In genomic region chr21:30194701-30195299, GRCh38 we compare ENCODE assay signal across 8 cellular contexts. TPM values are rescaled to one million over a fixed set of nuclear protein-coding genes. Genes with fewer than 3 reads are reported as not detected.
DNase-seq lines count a peak whose midpoint lies in the region; ATAC-seq, FAIRE-seq and TF ChIP-seq lines count a peak whose summit lies in the region.

No MANE protein-coding gene starts in this region.

- H3K27me3 Mint-ChIP-seq in activated naive CD8-positive, alpha-beta T cell treated with anti-CD3 and anti-CD28 coated beads for 36 hours = peaks cover 3% of the 10 kb centered on the region

- FAIRE-seq in K562 (lab: Jason Lieb, UNC) = peak; percentile 63

- ATAC-seq in K562 (peak; percentile 83), aorta (ENCODE audit: low FRiP score) (no peak)

- no peaks in the 10 kb centered on the region for H3K9me3 ChIP-seq in GM23248 (ENCODE audit: low read depth)
- no peaks in the 10 kb centered on the region for H3K9me3 ChIP-seq in K562 (replicated peaks; ENCODE audit: control insufficient read depth, insufficient read depth, low read depth, low read length)
- no peaks in the 10 kb centered on the region for H3K9me3 ChIP-seq in aorta (ENCODE audit: control insufficient read depth, low read length)

- no peak for TF ChIP-seq POLR2A in K562 (conservative IDR thresholded peaks at IDR 0.05)

- CTCF ChIA-PET in K562 (lab: Yijun Ruan, JAX; ENCODE audit: low intra/inter-chr PET ratio) = interaction anchor here (0.6 to 1.2 kb wide), 2 partner anchors 251 to 1107 kb away, joined by 4 read pairs; no protein-coding TSS in a partner anchor

- peak; percentile 82 to 90 for TF ChIP-seq RAD21 in K562 (CRISPR knock-in tag; conservative IDR thresholded peaks at IDR 0.05 in 1 of 2, IDR thresholded peaks at IDR 0.05 in 1 of 2)

- H4K20me1 ChIP-seq in GM23248 (ENCODE audit: insufficient read depth) (no peaks in the 10 kb centered on the region), K562 (replicated peaks; ENCODE audit: control insufficient read depth, insufficient read depth, low read length) (no peaks in the 10 kb centered on the region)

- BruUV-seq in K562 (replicated peaks; lab: Mats Ljungman, UMichigan) = no TSS peak

- POLR2A ChIA-PET in K562 (lab: Yijun Ruan, JAX) = no interaction called here

- no peak for DNase-seq in AG09319 (ENCODE audit: extremely low read depth, low read depth)
- DNase-seq in GM23248 = peak; percentile 50
- peak; percentile 5 for DNase-seq in NCI-H2171 treated with DMSO at 0.1 percent for 48 hours (lab: John Stamatoyannopoulos, UW)
- peak; percentile 37 to 53 (median 38) for DNase-seq in K562 (ENCODE audit: extremely low read depth in 1 of 4, low spot score in 3 of 4)
- DNase-seq in midbrain (lab: John Stamatoyannopoulos, UW) = peak; percentile 35
- no peak for DNase-seq in aorta
- no peak for DNase-seq in GM03348 (ENCODE audit: low spot score)
- DNase-seq in activated naive CD8-positive, alpha-beta T cell treated with anti-CD3 and anti-CD28 coated beads for 36 hours = no peak

- TF ChIP-seq EP300 in K562 (IDR thresholded peaks at IDR 0.05; ENCODE audit: low read length) = no peak

- 27 to 30% methylated on average over 2 of the region's 2 CpGs for whole genome bisulfite sequencing in GM23248 (ENCODE audit: low coverage in 1 of 2, low lambda C conversion rate in 2 of 2, missing lambda C conversion rate in 2 of 2), 2 experiments
- 0% methylated on average over 2 of the region's 2 CpGs for WGBS in K562 (ENCODE audit: insufficient coverage, low coverage, missing lambda C conversion rate)
- 62 to 83% methylated on average over 2 of the region's 2 CpGs for WGBS in aorta, 2 donors

- H3K79me2 ChIP-seq in GM23248 (ENCODE audit: insufficient read depth) (no peaks in the 10 kb centered on the region), K562 (ENCODE audit: control insufficient read depth, insufficient read depth, low read length) (no peaks in the 10 kb centered on the region)

- no peaks in the 10 kb centered on the region for H3K9me1 ChIP-seq in K562 (ENCODE audit: control insufficient read depth, insufficient read depth, low read length)

- H3K27me3 ChIP-seq in GM23248 (replicated peaks; ENCODE audit: insufficient read depth) = peaks cover 4% of the 10 kb centered on the region; the same call in 1 of the 2 replicates
- H3K27me3 ChIP-seq in K562 (ENCODE audit: control insufficient read depth in 2 of 2, insufficient read depth in 2 of 2, low read length in 2 of 2) = no peaks in the 10 kb centered on the region
- no peaks in the 10 kb centered on the region for H3K27me3 ChIP-seq in aorta (ENCODE audit: control insufficient read depth in 1 of 2, insufficient read depth in 2 of 2, low read length in 1 of 2)

- H2AFZ ChIP-seq in GM23248 = no peak overlapping the region
- no peak overlapping the region for H2AFZ ChIP-seq in K562 (ENCODE audit: low read depth, low read length)

- intact Hi-C loops in K562 (cut with micrococcal nuclease) = loop anchor here (1.0 to 10.0 kb wide), 3 partner anchors 150 to 1100 kb away; no protein-coding TSS in a partner anchor
- intact Hi-C loops in aorta (cut with DNase I) = no loop called here

- in situ Hi-C loops in GM23248 (cut with MboI) (no loop called here), K562 (cut with MboI) (no loop called here)

- no peak overlapping the region for H3K27ac Mint-ChIP-seq in activated naive CD8-positive, alpha-beta T cell treated with anti-CD3 and anti-CD28 coated beads for 36 hours

- H3K4me1 Mint-ChIP-seq in activated naive CD8-positive, alpha-beta T cell treated with anti-CD3 and anti-CD28 coated beads for 36 hours = no peaks in the 10 kb centered on the region

- H3K4me2 ChIP-seq in GM23248 (ENCODE audit: unreplicated experiment) (no peak overlapping the region), K562 (ENCODE audit: insufficient read depth, low read length) (no peak overlapping the region)

- no peaks in the 10 kb centered on the region for H3K9me2 ChIP-seq in GM23248 (ENCODE audit: insufficient read depth)

- H3K4me3 ChIP-seq in GM23248 = no peak overlapping the region
- no peak overlapping the region for H3K4me3 ChIP-seq in K562
- no peak overlapping the region for H3K4me3 ChIP-seq in aorta (ENCODE audit: low read length in 2 of 2)

- H3K36me3 ChIP-seq in GM23248 (ENCODE audit: low read depth) (no peaks in the 10 kb centered on the region), K562 (ENCODE audit: control insufficient read depth, insufficient read depth, low read length) (no peaks in the 10 kb centered on the region), aorta (ENCODE audit: control insufficient read depth in 1 of 2, insufficient read depth in 2 of 2, low read length in 1 of 2) (no peaks in the 10 kb centered on the region)

- no peaks in the 10 kb centered on the region for H3K4me1 ChIP-seq in GM23248 (ENCODE audit: insufficient read depth)
- no peaks in the 10 kb centered on the region for H3K4me1 ChIP-seq in K562 (replicated peaks in 1 of 2; ENCODE audit: control insufficient read depth in 2 of 2, insufficient read depth in 2 of 2, low read length in 2 of 2)
- no peaks in the 10 kb centered on the region for H3K4me1 ChIP-seq in aorta (ENCODE audit: control insufficient read depth in 1 of 2, insufficient read depth in 2 of 2, low read length in 2 of 2)

- no peak overlapping the region for H3K9ac ChIP-seq in GM23248
- H3K9ac ChIP-seq in K562 (ENCODE audit: insufficient read depth in 1 of 2, low read depth in 2 of 2, low read length in 2 of 2) = no peak overlapping the region

- H3K36me3 Mint-ChIP-seq in activated naive CD8-positive, alpha-beta T cell treated with anti-CD3 and anti-CD28 coated beads for 36 hours = no peaks in the 10 kb centered on the region

- peak; percentile 39 for TF ChIP-seq CTCF in AG09319 (IDR thresholded peaks at IDR 0.05; ENCODE audit: low read depth, low read length)
- TF ChIP-seq CTCF in K562 (IDR thresholded peaks at IDR 0.05 in 2 of 3, conservative IDR thresholded peaks at IDR 0.05 in 1 of 3; ENCODE audit: insufficient read depth in 2 of 3, low read depth in 1 of 3, low read length in 3 of 3) = peak; percentile 39 to 66 (median 51); a peak in 5 of 6 replicates

- no peak overlapping the region for H3K27ac ChIP-seq in GM23248
- no peak overlapping the region for H3K27ac ChIP-seq in K562 (ENCODE audit: extremely low read depth, low read depth, low read length)
- no peak overlapping the region for H3K27ac ChIP-seq in aorta (ENCODE audit: low read depth in 1 of 2, low read length in 2 of 2)

- no peaks in the 10 kb centered on the region for H3F3A ChIP-seq in GM23248 (ENCODE audit: insufficient read depth)

- H3K4me3 Mint-ChIP-seq in activated naive CD8-positive, alpha-beta T cell treated with anti-CD3 and anti-CD28 coated beads for 36 hours = no peak overlapping the region

- no peaks in the 10 kb centered on the region for H3K9me3 Mint-ChIP-seq in activated naive CD8-positive, alpha-beta T cell treated with anti-CD3 and anti-CD28 coated beads for 36 hours

TF ChIP-seq in K562, 482 proteins besides CTCF, POLR2A, EP300 and RAD21 (continues in another document):
- no peak for TF ChIP-seq RBM34 (IDR thresholded peaks at IDR 0.05; ENCODE audit: borderline replicate concordance, insufficient read depth, low read length)
- 0 out of 2 replicates have a peak, but pooled peaks have one; percentile 27 for TF ChIP-seq SMC3 (conservative IDR thresholded peaks at IDR 0.05; ENCODE audit: insufficient read depth, low read depth, low read length)

RNA-seq across cellular contexts. Expression of gene CLDN8, which starts 21.1 kb away (rescaled TPM):
- total RNA-seq in GM23248 (2014; rRNA removed; shearing (Covaris generic)) = not detected in 2 replicates
- not detected in 2 replicates for polyA plus RNA-seq in GM23248 (2016; fragmentation: Nextera tagmentation; extraction: Ambion mirVana)
- not detected in 2 replicates for total RNA-seq in K562 (2011; cell fraction: chromatin; rRNA removed; ENCODE audit: low replicate concordance)
- total RNA-seq in K562 (2011; cell fraction: nucleolus; rRNA removed) = not detected in 2 replicates
- not detected in 2 replicates for total RNA-seq in K562 (2011; cell fraction: nucleoplasm; rRNA removed)
- total RNA-seq in K562 (2014; rRNA removed) = not detected in 2 replicates
- total RNA-seq in K562 (2014; rRNA removed; fragmentation: Illumina TruSeq; extraction: Trizol) = not detected in 2 replicates
- not detected in 2 replicates for total RNA-seq in K562 (2015; rRNA removed; fragmentation: Illumina TruSeq; extraction: Trizol)
- total RNA-seq in K562 (2021) = not detected in 2 replicates
- polyA plus RNA-seq in K562 (2011; rRNA removed) = not detected in 2 replicates
- not detected in 2 replicates for polyA plus RNA-seq in K562 (2011; cell fraction: cytosol; rRNA removed)
- not detected in 2 replicates for polyA plus RNA-seq in K562 (2011; cell fraction: nucleus; rRNA removed)
- polyA plus RNA-seq in K562 (2012) = not detected in 2 replicates
- not detected in 2 replicates for polyA plus RNA-seq in K562 (2014; fragmentation: Illumina TruSeq; extraction: Trizol)
- not detected for polyA plus RNA-seq in K562 (2014; fragmentation: Nextera tagmentation; extraction: Ambion mirVana)
- polyA plus RNA-seq in K562 (2014; rRNA removed) = not detected in 2 replicates
- polyA minus RNA-seq in K562 (2011; rRNA and poly(A)+ RNA removed) = not detected in 2 replicates
- polyA minus RNA-seq in K562 (2011; cell fraction: cytosol; rRNA and poly(A)+ RNA removed) = not detected in 2 replicates
- polyA minus RNA-seq in K562 (2011; cell fraction: nucleus; rRNA and poly(A)+ RNA removed) = not detected in 2 replicates
- not detected for total RNA-seq in aorta
- polyA plus RNA-seq in aorta = under 1 TPM in 1 of 2 donors, not detected in 1; 0.23 TPM
- total RNA-seq in activated naive CD8-positive, alpha-beta T cell treated with anti-CD3 and anti-CD28 coated beads for 36 hours = not detected

RNA-seq across cellular contexts. Expression of gene CLDN17, which starts 28.2 kb away (rescaled TPM):
- not detected in 2 replicates for total RNA-seq in GM23248 (2014; rRNA removed; shearing (Covaris generic))
- not detected in 2 replicates for polyA plus RNA-seq in GM23248 (2016; fragmentation: Nextera tagmentation; extraction: Ambion mirVana)
- not detected in 2 replicates for total RNA-seq in K562 (2011; cell fraction: chromatin; rRNA removed; ENCODE audit: low replicate concordance)
- not detected in 2 replicates for total RNA-seq in K562 (2011; cell fraction: nucleolus; rRNA removed)
- not detected in 2 replicates for total RNA-seq in K562 (2011; cell fraction: nucleoplasm; rRNA removed)
- not detected in 2 replicates for total RNA-seq in K562 (2014; rRNA removed)
- total RNA-seq in K562 (2014; rRNA removed; fragmentation: Illumina TruSeq; extraction: Trizol) = not detected in 2 replicates
- total RNA-seq in K562 (2015; rRNA removed; fragmentation: Illumina TruSeq; extraction: Trizol) = not detected in 2 replicates
- not detected in 2 replicates for total RNA-seq in K562 (2021)
- not detected in 2 replicates for polyA plus RNA-seq in K562 (2011; rRNA removed)
- not detected in 2 replicates for polyA plus RNA-seq in K562 (2011; cell fraction: cytosol; rRNA removed)
- polyA plus RNA-seq in K562 (2011; cell fraction: nucleus; rRNA removed) = not detected in 2 replicates
- not detected in 2 replicates for polyA plus RNA-seq in K562 (2012)
- polyA plus RNA-seq in K562 (2014; fragmentation: Illumina TruSeq; extraction: Trizol) = not detected in 2 replicates
- polyA plus RNA-seq in K562 (2014; fragmentation: Nextera tagmentation; extraction: Ambion mirVana) = not detected
- polyA plus RNA-seq in K562 (2014; rRNA removed) = not detected in 2 replicates
- not detected in 2 replicates for polyA minus RNA-seq in K562 (2011; rRNA and poly(A)+ RNA removed)
- not detected in 2 replicates for polyA minus RNA-seq in K562 (2011; cell fraction: cytosol; rRNA and poly(A)+ RNA removed)
- not detected in 2 replicates for polyA minus RNA-seq in K562 (2011; cell fraction: nucleus; rRNA and poly(A)+ RNA removed)
- not detected for total RNA-seq in aorta
- polyA plus RNA-seq in aorta = not detected
- total RNA-seq in activated naive CD8-positive, alpha-beta T cell treated with anti-CD3 and anti-CD28 coated beads for 36 hours = not detected

Comparison
In these comparisons a context has a peak if more than half of its experiments do, and no peak if none do; other contexts are left out.
1. DNase-seq: peak in GM23248 (single experiment), NCI-H2171 treated with DMSO at 0.1 percent for 48 hours (single experiment), K562 (4 of 4) and midbrain (single experiment); none in AG09319 (single experiment), aorta (0 of 2), GM03348 (single experiment) and activated naive CD8-positive, alpha-beta T cell treated with anti-CD3 and anti-CD28 coated beads for 36 hours (single experiment).